Comparison of ENCODE assay signal across 19 cellular contexts in genomic region chrX:72025236-72025770, GRCh38.
DNase-seq lines count a peak whose midpoint lies in the region; ATAC-seq, FAIRE-seq and TF ChIP-seq lines count a peak whose summit lies in the region.
"Had no signal": no experiment of that assay in that cellular context is flagged by ENCODE, and none has a peak within 500 bp of the region (broad histone marks: within the 10 kb centered on the region; RNA-seq: fewer than 3 reads in every experiment).

No MANE protein-coding gene starts in this region.

- H3K27ac Mint-ChIP-seq in type B pancreatic cell (no peak overlapping the region), T-helper 17 cell (no peak overlapping the region)
- H3K27ac Mint-ChIP-seq: CD8-positive, alpha-beta T cell; GM23338 had no signal

- H3K27ac ChIP-seq in coronary artery: no peak overlapping the region
- H3K27ac ChIP-seq: A549, C4-2B had no signal

- H3K27me3 Mint-ChIP-seq in type B pancreatic cell: peaks cover 2% of the 10 kb centered on the region
- no peaks in the 10 kb centered on the region for H3K27me3 Mint-ChIP-seq in T-helper 17 cell

- peak; percentile 73 for FAIRE-seq in HTR-8/SVneo (lab: Jason Lieb, UNC)
- FAIRE-seq: A549, D721Med, GM12892 had no signal

- no peak for ATAC-seq in T-helper 17 cell
- ATAC-seq: A549; CD8-positive, alpha-beta T cell; GM23338 had no signal

- TF ChIP-seq CTCF in coronary artery (IDR thresholded peaks at IDR 0.05) (no peak), type B pancreatic cell (conservative IDR thresholded peaks at IDR 0.05) (no peak)

- H3K9me3 Mint-ChIP-seq in type B pancreatic cell: no peaks in the 10 kb centered on the region
- H3K9me3 Mint-ChIP-seq: CD8-positive, alpha-beta T cell; GM23338 had no signal

- peaks cover 22% of the 10 kb centered on the region for H3K4me1 Mint-ChIP-seq in type B pancreatic cell (ENCODE audit: unreplicated experiment)
- H3K4me1 Mint-ChIP-seq in T-helper 17 cell: peaks cover 20% of the 10 kb centered on the region

- H3K9me3 ChIP-seq in T-helper 17 cell (ENCODE audit: control insufficient read depth, low read length, poor library complexity, severe bottlenecking): no peaks in the 10 kb centered on the region
- H3K9me3 ChIP-seq: A549, BE2C had no signal

- H3K4me3 Mint-ChIP-seq in type B pancreatic cell (no peak overlapping the region), T-helper 17 cell (no peak overlapping the region)
- H3K4me3 Mint-ChIP-seq: CD8-positive, alpha-beta T cell; GM23338 had no signal

- no peak overlapping the region for H3K4me3 ChIP-seq in coronary artery
- H3K4me3 ChIP-seq: A549, GM23338 had no signal

- DNase-seq in HTR-8/SVneo (ENCODE audit: insufficient read length, low spot score) (no peak), coronary artery (ENCODE audit: low spot score) (peak; percentile 46), mesenteric fat pad (ENCODE audit: low spot score) (peak; percentile 73), type B pancreatic cell (ENCODE audit: extremely low spot score, unreplicated experiment) (peak; percentile 42), T-helper 17 cell (no peak), NCI-H1436 (lab: John Stamatoyannopoulos, UW) (no peak)
- no peak for DNase-seq in effector CD4-positive, alpha-beta T cell
- DNase-seq: BE2C, COR-L47, DMS153, DND-41, GDM1, H7 had no signal

- H3K36me3 Mint-ChIP-seq in type B pancreatic cell (no peaks in the 10 kb centered on the region), T-helper 17 cell (ENCODE audit: low read depth) (no peaks in the 10 kb centered on the region)
- H3K36me3 Mint-ChIP-seq: CD8-positive, alpha-beta T cell had no signal

Comparison
In these comparisons a context has a peak if more than half of its experiments do, and no peak if none do; other contexts are left out.
1. DNase-seq: peak in coronary artery (single experiment), mesenteric fat pad (single experiment) and type B pancreatic cell (single experiment); none in HTR-8/SVneo (single experiment), effector CD4-positive, alpha-beta T cell (single experiment), T-helper 17 cell (0 of 3) and NCI-H1436 (single experiment).